In the genomic region with DNA sequence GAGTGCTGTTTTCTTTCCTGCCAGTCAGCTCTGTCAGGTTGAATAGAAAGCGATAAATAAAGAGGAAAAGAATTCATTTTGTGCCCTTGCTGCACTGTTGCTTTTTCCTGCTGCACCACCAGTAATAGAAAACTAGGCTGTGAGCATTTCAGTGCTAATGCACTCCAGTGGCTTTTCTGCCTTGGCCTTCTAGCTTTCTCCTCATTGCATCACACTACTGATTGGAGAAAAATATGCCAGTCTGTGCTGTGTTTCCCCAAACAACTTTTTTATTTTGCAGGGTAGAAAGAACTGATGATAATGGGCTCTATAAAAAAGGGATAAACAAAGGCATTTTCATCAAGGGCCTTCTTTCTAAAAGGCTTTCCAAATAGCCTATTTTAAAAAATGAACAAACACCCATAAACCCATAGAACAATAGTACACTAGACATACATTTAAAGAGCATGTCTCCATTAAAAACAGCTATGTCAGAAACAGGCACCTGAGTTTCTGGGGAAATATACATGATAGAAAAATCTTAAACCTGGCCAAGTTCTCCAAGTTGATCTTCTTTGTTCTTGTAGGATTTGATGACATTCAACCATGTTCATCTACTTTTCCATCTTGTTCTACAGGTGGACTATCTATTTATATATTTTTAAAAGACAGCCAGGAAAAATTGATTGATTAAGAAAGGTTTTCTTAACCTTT, we compare ENCODE assay signal across 1 cellular context.
A peak's percentile ranks its signal among the peaks of the same experiment; 100 is the strongest.
TF ChIP-seq lines count a peak whose summit lies in the region.

No MANE protein-coding gene starts in this region.

TF ChIP-seq in K562, 482 proteins besides CTCF, POLR2A, EP300 and RAD21 (continued from another document):
- TF ChIP-seq, protein P1, sequence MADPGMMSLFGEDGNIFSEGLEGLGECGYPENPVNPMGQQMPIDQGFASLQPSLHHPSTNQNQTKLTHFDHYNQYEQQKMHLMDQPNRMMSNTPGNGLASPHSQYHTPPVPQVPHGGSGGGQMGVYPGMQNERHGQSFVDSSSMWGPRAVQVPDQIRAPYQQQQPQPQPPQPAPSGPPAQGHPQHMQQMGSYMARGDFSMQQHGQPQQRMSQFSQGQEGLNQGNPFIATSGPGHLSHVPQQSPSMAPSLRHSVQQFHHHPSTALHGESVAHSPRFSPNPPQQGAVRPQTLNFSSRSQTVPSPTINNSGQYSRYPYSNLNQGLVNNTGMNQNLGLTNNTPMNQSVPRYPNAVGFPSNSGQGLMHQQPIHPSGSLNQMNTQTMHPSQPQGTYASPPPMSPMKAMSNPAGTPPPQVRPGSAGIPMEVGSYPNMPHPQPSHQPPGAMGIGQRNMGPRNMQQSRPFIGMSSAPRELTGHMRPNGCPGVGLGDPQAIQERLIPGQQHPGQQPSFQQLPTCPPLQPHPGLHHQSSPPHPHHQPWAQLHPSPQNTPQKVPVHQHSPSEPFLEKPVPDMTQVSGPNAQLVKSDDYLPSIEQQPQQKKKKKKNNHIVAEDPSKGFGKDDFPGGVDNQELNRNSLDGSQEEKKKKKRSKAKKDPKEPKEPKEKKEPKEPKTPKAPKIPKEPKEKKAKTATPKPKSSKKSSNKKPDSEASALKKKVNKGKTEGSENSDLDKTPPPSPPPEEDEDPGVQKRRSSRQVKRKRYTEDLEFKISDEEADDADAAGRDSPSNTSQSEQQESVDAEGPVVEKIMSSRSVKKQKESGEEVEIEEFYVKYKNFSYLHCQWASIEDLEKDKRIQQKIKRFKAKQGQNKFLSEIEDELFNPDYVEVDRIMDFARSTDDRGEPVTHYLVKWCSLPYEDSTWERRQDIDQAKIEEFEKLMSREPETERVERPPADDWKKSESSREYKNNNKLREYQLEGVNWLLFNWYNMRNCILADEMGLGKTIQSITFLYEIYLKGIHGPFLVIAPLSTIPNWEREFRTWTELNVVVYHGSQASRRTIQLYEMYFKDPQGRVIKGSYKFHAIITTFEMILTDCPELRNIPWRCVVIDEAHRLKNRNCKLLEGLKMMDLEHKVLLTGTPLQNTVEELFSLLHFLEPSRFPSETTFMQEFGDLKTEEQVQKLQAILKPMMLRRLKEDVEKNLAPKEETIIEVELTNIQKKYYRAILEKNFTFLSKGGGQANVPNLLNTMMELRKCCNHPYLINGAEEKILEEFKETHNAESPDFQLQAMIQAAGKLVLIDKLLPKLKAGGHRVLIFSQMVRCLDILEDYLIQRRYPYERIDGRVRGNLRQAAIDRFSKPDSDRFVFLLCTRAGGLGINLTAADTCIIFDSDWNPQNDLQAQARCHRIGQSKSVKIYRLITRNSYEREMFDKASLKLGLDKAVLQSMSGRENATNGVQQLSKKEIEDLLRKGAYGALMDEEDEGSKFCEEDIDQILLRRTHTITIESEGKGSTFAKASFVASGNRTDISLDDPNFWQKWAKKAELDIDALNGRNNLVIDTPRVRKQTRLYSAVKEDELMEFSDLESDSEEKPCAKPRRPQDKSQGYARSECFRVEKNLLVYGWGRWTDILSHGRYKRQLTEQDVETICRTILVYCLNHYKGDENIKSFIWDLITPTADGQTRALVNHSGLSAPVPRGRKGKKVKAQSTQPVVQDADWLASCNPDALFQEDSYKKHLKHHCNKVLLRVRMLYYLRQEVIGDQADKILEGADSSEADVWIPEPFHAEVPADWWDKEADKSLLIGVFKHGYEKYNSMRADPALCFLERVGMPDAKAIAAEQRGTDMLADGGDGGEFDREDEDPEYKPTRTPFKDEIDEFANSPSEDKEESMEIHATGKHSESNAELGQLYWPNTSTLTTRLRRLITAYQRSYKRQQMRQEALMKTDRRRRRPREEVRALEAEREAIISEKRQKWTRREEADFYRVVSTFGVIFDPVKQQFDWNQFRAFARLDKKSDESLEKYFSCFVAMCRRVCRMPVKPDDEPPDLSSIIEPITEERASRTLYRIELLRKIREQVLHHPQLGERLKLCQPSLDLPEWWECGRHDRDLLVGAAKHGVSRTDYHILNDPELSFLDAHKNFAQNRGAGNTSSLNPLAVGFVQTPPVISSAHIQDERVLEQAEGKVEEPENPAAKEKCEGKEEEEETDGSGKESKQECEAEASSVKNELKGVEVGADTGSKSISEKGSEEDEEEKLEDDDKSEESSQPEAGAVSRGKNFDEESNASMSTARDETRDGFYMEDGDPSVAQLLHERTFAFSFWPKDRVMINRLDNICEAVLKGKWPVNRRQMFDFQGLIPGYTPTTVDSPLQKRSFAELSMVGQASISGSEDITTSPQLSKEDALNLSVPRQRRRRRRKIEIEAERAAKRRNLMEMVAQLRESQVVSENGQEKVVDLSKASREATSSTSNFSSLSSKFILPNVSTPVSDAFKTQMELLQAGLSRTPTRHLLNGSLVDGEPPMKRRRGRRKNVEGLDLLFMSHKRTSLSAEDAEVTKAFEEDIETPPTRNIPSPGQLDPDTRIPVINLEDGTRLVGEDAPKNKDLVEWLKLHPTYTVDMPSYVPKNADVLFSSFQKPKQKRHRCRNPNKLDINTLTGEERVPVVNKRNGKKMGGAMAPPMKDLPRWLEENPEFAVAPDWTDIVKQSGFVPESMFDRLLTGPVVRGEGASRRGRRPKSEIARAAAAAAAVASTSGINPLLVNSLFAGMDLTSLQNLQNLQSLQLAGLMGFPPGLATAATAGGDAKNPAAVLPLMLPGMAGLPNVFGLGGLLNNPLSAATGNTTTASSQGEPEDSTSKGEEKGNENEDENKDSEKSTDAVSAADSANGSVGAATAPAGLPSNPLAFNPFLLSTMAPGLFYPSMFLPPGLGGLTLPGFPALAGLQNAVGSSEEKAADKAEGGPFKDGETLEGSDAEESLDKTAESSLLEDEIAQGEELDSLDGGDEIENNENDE (IDR thresholded peaks at IDR 0.05; ENCODE audit: low read depth, low read length), result no peak
- TF ChIP-seq ZNF263 (CRISPR knock-in tag; IDR thresholded peaks at IDR 0.05; ENCODE audit: borderline replicate concordance) (no peak), EGR1 (conservative IDR thresholded peaks at IDR 0.05) (no peak), ZNF354B (CRISPR knock-in tag; IDR thresholded peaks at IDR 0.05) (no peak), POLR2H (tag; IDR thresholded peaks at IDR 0.05; ENCODE audit: low read depth) (peak; percentile 45), GABPB1 (CRISPR knock-in tag; IDR thresholded peaks at IDR 0.05) (no peak), POLR3A (IDR thresholded peaks at IDR 0.05; ENCODE audit: borderline replicate concordance, extremely low read depth, insufficient read depth, insufficient read length) (no peak), ZNF589 (CRISPR knock-in tag; IDR thresholded peaks at IDR 0.05; ENCODE audit: low read depth) (peak; percentile 89), SMAD3 (CRISPR knock-in tag; conservative IDR thresholded peaks at IDR 0.05) (no peak), PHTF2 (CRISPR knock-in tag; IDR thresholded peaks at IDR 0.05) (no peak), RFX5 (IDR thresholded peaks at IDR 0.05; ENCODE audit: low read depth, low read length) (no peak), ZNF766 (CRISPR knock-in tag; conservative IDR thresholded peaks at IDR 0.05) (peak; percentile 58), ZNF785 (CRISPR knock-in tag; IDR thresholded peaks at IDR 0.05) (no peak), TCF3 (CRISPR knock-in tag; IDR thresholded peaks at IDR 0.05) (no peak), CREM (IDR thresholded peaks at IDR 0.05; ENCODE audit: low read depth) (no peak), ZC3H11A (IDR thresholded peaks at IDR 0.05; ENCODE audit: low read depth, low read length) (no peak), ZNF311 (CRISPR knock-in tag; IDR thresholded peaks at IDR 0.05) (no peak), SRSF1 (IDR thresholded peaks at IDR 0.05; ENCODE audit: low read depth, low read length) (no peak), ZBTB1 (CRISPR knock-in tag; IDR thresholded peaks at IDR 0.05; ENCODE audit: borderline replicate concordance, low read depth) (no peak), SUPT5H (IDR thresholded peaks at IDR 0.05) (no peak), TFAM (CRISPR knock-in tag; conservative IDR thresholded peaks at IDR 0.05) (no peak), EP400 (IDR thresholded peaks at IDR 0.05) (0 out of 2 replicates have a peak, but pooled peaks have one; percentile 13), NR3C1 (CRISPR knock-in tag; IDR thresholded peaks at IDR 0.05) (no peak), NFXL1 (CRISPR knock-in tag; IDR thresholded peaks at IDR 0.05) (0 out of 2 replicates have a peak, but pooled peaks have one; percentile 43), MCM2 (IDR thresholded peaks at IDR 0.05; ENCODE audit: low read depth) (no peak), GABPA (tag; conservative IDR thresholded peaks at IDR 0.05; ENCODE audit: low read depth) (0 out of 2 replicates have a peak, but pooled peaks have one; percentile 29), MBD2 (IDR thresholded peaks at IDR 0.05; ENCODE audit: borderline replicate concordance, low read depth) (no peak), ETV1 (tag; conservative IDR thresholded peaks at IDR 0.05; ENCODE audit: low read depth) (no peak), POLR2AphosphoS2 (IDR thresholded peaks at IDR 0.05; ENCODE audit: low read length) (no peak)
- TF ChIP-seq, protein P2, sequence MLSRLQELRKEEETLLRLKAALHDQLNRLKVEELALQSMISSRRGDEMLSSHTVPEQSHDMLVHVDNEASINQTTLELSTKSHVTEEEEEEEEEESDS (CRISPR knock-in tag; IDR thresholded peaks at IDR 0.05), result no peak
- TF ChIP-seq, protein P3, sequence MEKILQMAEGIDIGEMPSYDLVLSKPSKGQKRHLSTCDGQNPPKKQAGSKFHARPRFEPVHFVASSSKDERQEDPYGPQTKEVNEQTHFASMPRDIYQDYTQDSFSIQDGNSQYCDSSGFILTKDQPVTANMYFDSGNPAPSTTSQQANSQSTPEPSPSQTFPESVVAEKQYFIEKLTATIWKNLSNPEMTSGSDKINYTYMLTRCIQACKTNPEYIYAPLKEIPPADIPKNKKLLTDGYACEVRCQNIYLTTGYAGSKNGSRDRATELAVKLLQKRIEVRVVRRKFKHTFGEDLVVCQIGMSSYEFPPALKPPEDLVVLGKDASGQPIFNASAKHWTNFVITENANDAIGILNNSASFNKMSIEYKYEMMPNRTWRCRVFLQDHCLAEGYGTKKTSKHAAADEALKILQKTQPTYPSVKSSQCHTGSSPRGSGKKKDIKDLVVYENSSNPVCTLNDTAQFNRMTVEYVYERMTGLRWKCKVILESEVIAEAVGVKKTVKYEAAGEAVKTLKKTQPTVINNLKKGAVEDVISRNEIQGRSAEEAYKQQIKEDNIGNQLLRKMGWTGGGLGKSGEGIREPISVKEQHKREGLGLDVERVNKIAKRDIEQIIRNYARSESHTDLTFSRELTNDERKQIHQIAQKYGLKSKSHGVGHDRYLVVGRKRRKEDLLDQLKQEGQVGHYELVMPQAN (IDR thresholded peaks at IDR 0.05; ENCODE audit: borderline replicate concordance), result no peak
- TF ChIP-seq, protein P4, sequence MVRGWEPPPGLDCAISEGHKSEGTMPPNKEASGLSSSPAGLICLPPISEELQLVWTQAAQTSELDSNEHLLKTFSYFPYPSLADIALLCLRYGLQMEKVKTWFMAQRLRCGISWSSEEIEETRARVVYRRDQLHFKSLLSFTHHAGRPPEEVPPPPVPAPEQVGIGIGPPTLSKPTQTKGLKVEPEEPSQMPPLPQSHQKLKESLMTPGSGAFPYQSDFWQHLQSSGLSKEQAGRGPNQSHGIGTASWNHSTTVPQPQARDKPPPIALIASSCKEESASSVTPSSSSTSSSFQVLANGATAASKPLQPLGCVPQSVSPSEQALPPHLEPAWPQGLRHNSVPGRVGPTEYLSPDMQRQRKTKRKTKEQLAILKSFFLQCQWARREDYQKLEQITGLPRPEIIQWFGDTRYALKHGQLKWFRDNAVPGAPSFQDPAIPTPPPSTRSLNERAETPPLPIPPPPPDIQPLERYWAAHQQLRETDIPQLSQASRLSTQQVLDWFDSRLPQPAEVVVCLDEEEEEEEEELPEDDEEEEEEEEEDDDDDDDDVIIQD (CRISPR knock-in tag; IDR thresholded peaks at IDR 0.05), result no peak
- TF ChIP-seq, protein P5, sequence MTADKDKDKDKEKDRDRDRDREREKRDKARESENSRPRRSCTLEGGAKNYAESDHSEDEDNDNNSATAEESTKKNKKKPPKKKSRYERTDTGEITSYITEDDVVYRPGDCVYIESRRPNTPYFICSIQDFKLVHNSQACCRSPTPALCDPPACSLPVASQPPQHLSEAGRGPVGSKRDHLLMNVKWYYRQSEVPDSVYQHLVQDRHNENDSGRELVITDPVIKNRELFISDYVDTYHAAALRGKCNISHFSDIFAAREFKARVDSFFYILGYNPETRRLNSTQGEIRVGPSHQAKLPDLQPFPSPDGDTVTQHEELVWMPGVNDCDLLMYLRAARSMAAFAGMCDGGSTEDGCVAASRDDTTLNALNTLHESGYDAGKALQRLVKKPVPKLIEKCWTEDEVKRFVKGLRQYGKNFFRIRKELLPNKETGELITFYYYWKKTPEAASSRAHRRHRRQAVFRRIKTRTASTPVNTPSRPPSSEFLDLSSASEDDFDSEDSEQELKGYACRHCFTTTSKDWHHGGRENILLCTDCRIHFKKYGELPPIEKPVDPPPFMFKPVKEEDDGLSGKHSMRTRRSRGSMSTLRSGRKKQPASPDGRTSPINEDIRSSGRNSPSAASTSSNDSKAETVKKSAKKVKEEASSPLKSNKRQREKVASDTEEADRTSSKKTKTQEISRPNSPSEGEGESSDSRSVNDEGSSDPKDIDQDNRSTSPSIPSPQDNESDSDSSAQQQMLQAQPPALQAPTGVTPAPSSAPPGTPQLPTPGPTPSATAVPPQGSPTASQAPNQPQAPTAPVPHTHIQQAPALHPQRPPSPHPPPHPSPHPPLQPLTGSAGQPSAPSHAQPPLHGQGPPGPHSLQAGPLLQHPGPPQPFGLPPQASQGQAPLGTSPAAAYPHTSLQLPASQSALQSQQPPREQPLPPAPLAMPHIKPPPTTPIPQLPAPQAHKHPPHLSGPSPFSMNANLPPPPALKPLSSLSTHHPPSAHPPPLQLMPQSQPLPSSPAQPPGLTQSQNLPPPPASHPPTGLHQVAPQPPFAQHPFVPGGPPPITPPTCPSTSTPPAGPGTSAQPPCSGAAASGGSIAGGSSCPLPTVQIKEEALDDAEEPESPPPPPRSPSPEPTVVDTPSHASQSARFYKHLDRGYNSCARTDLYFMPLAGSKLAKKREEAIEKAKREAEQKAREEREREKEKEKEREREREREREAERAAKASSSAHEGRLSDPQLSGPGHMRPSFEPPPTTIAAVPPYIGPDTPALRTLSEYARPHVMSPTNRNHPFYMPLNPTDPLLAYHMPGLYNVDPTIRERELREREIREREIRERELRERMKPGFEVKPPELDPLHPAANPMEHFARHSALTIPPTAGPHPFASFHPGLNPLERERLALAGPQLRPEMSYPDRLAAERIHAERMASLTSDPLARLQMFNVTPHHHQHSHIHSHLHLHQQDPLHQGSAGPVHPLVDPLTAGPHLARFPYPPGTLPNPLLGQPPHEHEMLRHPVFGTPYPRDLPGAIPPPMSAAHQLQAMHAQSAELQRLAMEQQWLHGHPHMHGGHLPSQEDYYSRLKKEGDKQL (CRISPR knock-in tag; IDR thresholded peaks at IDR 0.05; ENCODE audit: borderline replicate concordance), result no peak
- TF ChIP-seq, protein P6, sequence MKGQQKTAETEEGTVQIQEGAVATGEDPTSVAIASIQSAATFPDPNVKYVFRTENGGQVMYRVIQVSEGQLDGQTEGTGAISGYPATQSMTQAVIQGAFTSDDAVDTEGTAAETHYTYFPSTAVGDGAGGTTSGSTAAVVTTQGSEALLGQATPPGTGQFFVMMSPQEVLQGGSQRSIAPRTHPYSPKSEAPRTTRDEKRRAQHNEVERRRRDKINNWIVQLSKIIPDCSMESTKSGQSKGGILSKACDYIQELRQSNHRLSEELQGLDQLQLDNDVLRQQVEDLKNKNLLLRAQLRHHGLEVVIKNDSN (CRISPR knock-in tag; IDR thresholded peaks at IDR 0.05), result no peak
